In the genomic region with DNA sequence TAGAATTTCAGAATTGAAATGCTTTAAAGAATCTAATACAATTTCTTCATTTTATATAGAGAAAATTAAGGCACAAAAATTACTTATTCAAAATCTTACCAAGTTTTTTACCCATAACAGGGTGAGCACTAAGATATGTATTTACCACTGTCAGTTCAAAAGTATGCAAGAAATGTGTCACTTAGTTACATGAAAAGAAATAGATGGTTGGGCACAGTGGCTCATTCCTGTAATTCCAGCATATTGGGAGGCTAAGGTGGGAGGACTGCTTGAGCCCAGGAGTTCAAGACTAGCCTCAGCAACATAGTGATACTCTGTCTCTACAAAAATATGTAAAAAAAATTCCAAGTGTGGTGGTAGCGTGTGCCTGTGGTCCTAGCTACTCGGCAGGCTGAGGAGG, we compare ENCODE assay signal across 30 cellular contexts. TPM values are rescaled to one million over a fixed set of nuclear protein-coding genes. Genes with fewer than 3 reads are reported as not detected.
DNase-seq lines count a peak whose midpoint lies in the region; TF ChIP-seq lines count a peak whose summit lies in the region.
"Had no signal": no experiment of that assay in that cellular context is flagged by ENCODE, and none has a peak within 500 bp of the region (broad histone marks: within the 10 kb centered on the region; RNA-seq: fewer than 3 reads in every experiment).

No MANE protein-coding gene starts in this region.

- H3K36me3 Mint-ChIP-seq in nephron progenitor cell (ENCODE audit: low read depth) = no peaks in the 10 kb centered on the region
- H3K36me3 Mint-ChIP-seq: activated naive CD8-positive, alpha-beta T cell; WTC11 had no signal

- DNase-seq in ELR (ENCODE audit: low read depth) = peak; percentile 50
- peak; percentile 19 for DNase-seq in NCI-H226
- DNase-seq in choroid plexus epithelial cell (ENCODE audit: low read depth) = peak; percentile 12
- DNase-seq in nephron progenitor cell = no peak
- no peak for DNase-seq in BE2C
- no peak for DNase-seq in NCI-H2227 (lab: John Stamatoyannopoulos, UW; ENCODE audit: unreplicated experiment)
- DNase-seq in T-helper 2 cell = no peak
- DNase-seq: activated CD4-positive, alpha-beta T cell treated with anti-CD3 and anti-CD28 coated beads, Interleukin-2, amount 10 ng/mL, durations not matched to agents 7 days and 5 days; activated effector memory CD4-positive, alpha-beta T cell treated with anti-CD3 and anti-CD28 coated beads, Interleukin-2, amount 50 U/mL, for 16 hours; anterior cingulate cortex; CD4-positive, alpha-beta T cell; DMS79 treated with DMSO at 0.1 percent for 48 hours; effector CD8-positive, alpha-beta T cell; H7; head of caudate nucleus; KG1; midbrain; naive thymus-derived CD4-positive, alpha-beta T cell; NCI-H2029; NCI-H2227 treated with DMSO at 0.1 percent for 48 hours; NCI-H69; occipital lobe; SHP77 treated with DMSO at 0.1 percent for 48 hours; sigmoid colon; stimulated activated CD4-positive, alpha-beta T cell treated with anti-CD3 and anti-CD28 coated beads, Interleukin-4, amount 100 ng/mL, for 24 hours; transverse colon had no signal

- H3K4me3 Mint-ChIP-seq in nephron progenitor cell = no peak overlapping the region
- H3K4me3 Mint-ChIP-seq: activated CD4-positive, alpha-beta T cell treated with anti-CD3 and anti-CD28 coated beads, Interleukin-2, amount 10 ng/mL, durations not matched to agents 7 days and 5 days; activated naive CD8-positive, alpha-beta T cell; CD4-positive, alpha-beta T cell; naive thymus-derived CD4-positive, alpha-beta T cell; WTC11 had no signal

- H3K27me3 Mint-ChIP-seq in nephron progenitor cell (ENCODE audit: low read depth, poor library complexity) = peaks cover 6% of the 10 kb centered on the region
- H3K27me3 Mint-ChIP-seq: activated CD4-positive, alpha-beta T cell treated with anti-CD3 and anti-CD28 coated beads, Interleukin-2, amount 10 ng/mL, durations not matched to agents 7 days and 5 days; activated naive CD8-positive, alpha-beta T cell; CD4-positive, alpha-beta T cell had no signal

- no peaks in the 10 kb centered on the region for H3K9me3 ChIP-seq in BE2C
- H3K9me3 ChIP-seq: prostate gland, sigmoid colon, transverse colon had no signal

- H3K27me3 ChIP-seq in BE2C = no peaks in the 10 kb centered on the region
- H3K27me3 ChIP-seq: sigmoid colon, transverse colon had no signal

- peaks cover 16% of the 10 kb centered on the region for H3K4me1 Mint-ChIP-seq in nephron progenitor cell
- H3K4me1 Mint-ChIP-seq: activated CD4-positive, alpha-beta T cell treated with anti-CD3 and anti-CD28 coated beads, Interleukin-2, amount 10 ng/mL, durations not matched to agents 7 days and 5 days; naive thymus-derived CD4-positive, alpha-beta T cell; WTC11 had no signal

- no peaks in the 10 kb centered on the region for H3K4me1 ChIP-seq in BE2C
- H3K4me1 ChIP-seq: prostate gland, sigmoid colon, transverse colon had no signal

- TF ChIP-seq CTCF in choroid plexus epithelial cell (conservative IDR thresholded peaks at IDR 0.05; ENCODE audit: low read depth, low read length) = no peak
- no peak for TF ChIP-seq CTCF in nephron progenitor cell (IDR thresholded peaks at IDR 0.05)
- TF ChIP-seq CTCF in BE2C (IDR thresholded peaks at IDR 0.05; ENCODE audit: low read depth, low read length) = no peak

- no peaks in the 10 kb centered on the region for H3K9me3 Mint-ChIP-seq in nephron progenitor cell
- H3K9me3 Mint-ChIP-seq: activated CD4-positive, alpha-beta T cell treated with anti-CD3 and anti-CD28 coated beads, Interleukin-2, amount 10 ng/mL, durations not matched to agents 7 days and 5 days; CD4-positive, alpha-beta T cell; naive thymus-derived CD4-positive, alpha-beta T cell; WTC11 had no signal

- H3K4me3 ChIP-seq in choroid plexus epithelial cell (ENCODE audit: low read depth, low read length) (no peak overlapping the region), BE2C (ENCODE audit: low read depth, low read length) (no peak overlapping the region)
- H3K4me3 ChIP-seq: coronary artery, prostate gland, sigmoid colon, transverse colon had no signal

- H3K27ac Mint-ChIP-seq in nephron progenitor cell = peak overlapping the region; percentile 53
- H3K27ac Mint-ChIP-seq: activated CD4-positive, alpha-beta T cell treated with anti-CD3 and anti-CD28 coated beads, Interleukin-2, amount 10 ng/mL, durations not matched to agents 7 days and 5 days; activated naive CD8-positive, alpha-beta T cell; CD4-positive, alpha-beta T cell; naive thymus-derived CD4-positive, alpha-beta T cell; WTC11 had no signal

- no peaks in the 10 kb centered on the region for H3K36me3 ChIP-seq in BE2C
- H3K36me3 ChIP-seq: prostate gland, sigmoid colon, transverse colon had no signal

RNA-seq across cellular contexts. Expression of gene YIPF5, which starts 19.5 kb away (rescaled TPM):
- 22.9 TPM for polyA plus RNA-seq in BE2C (2012; ENCODE audit: insufficient read depth, insufficient read length, low read depth)

RNA-seq across cellular contexts. Expression of gene KCTD16, which starts 19.7 kb away (rescaled TPM):
- 0.20 TPM for polyA plus RNA-seq in BE2C (2012; ENCODE audit: insufficient read depth, insufficient read length, low read depth)

Comparison
In these comparisons a context has a peak if more than half of its experiments do, and no peak if none do; other contexts are left out.
1. DNase-seq: peak in ELR (single experiment), NCI-H226 (single experiment) and choroid plexus epithelial cell (single experiment); none in nephron progenitor cell (single experiment), BE2C (single experiment), NCI-H2227 (single experiment) and T-helper 2 cell (0 of 5).